In the genomic region with DNA sequence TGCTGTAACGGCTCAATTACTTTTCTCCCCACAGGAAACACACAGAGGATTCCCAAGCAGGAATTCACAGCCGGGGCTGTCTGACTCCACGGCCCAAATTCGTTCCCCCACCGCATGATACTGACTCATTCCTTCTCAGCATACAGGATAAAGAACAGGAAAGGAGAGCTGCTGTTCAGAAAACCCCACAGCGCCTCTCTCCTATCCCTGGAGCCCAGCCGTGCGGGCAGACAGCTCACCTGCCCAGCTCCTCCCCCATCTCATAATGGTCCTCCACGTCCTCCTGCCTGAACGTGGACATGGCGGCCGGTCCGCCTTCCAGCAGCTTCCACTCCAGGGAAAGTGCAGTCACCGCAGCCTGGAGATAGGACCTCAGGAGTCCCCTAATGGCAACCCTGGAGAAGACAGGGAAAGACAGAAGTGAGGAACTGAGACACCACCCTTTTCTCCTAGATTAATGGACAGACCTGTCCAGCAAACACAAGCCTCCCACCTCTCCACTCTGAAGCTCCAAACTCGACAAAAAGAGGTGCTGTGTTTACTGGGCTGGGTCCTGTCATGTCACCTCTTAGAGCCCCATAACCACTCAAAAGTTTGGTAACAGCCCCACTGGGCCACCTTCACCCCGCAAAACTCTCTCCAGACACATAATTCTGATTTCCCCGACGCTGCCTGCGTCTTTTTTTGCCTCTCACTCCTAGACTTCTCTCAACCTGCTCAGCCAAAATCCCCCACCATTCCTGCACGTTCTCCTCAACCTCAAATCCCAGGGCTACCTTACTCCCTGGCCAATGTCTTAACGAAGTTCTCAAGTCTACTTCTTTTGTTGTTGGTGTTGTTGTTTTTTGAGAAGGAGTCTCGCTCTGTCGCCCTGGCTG, we compare ENCODE assay signal across 8 cellular contexts. TPM values are rescaled to one million over a fixed set of nuclear protein-coding genes. Genes with fewer than 3 reads are reported as not detected.
A peak's percentile ranks its signal among the peaks of the same experiment; 100 is the strongest.
DNase-seq lines count a peak whose midpoint lies in the region; ATAC-seq and TF ChIP-seq lines count a peak whose summit lies in the region.

No MANE protein-coding gene starts in this region.

- peaks cover 37% of the 10 kb centered on the region for H4K20me1 ChIP-seq in DND-41 (ENCODE audit: insufficient read depth, low read length)

- no peaks in the 10 kb centered on the region for H3K9me3 Mint-ChIP-seq in chondrocyte (ENCODE audit: low read depth)

- H3K9me3 ChIP-seq in DND-41 (ENCODE audit: insufficient read depth, low read length, severe bottlenecking) (no peaks in the 10 kb centered on the region), lower lobe of right lung (no peaks in the 10 kb centered on the region), upper lobe of right lung (no peaks in the 10 kb centered on the region)

- no peak for DNase-seq in DND-41
- no peak for DNase-seq in NB4 (ENCODE audit: low read depth)
- no peak for DNase-seq in chondrocyte (ENCODE audit: low spot score)
- no peak for DNase-seq in lower lobe of right lung
- DNase-seq in upper lobe of right lung = no peak
- no peak for DNase-seq in NCI-H524 (lab: John Stamatoyannopoulos, UW)

- peaks cover 44% of the 10 kb centered on the region for H3K79me2 ChIP-seq in DND-41 (ENCODE audit: insufficient read depth, low read length)

- H2AFZ ChIP-seq in DND-41 (ENCODE audit: low read depth, low read length) = no peak overlapping the region

- peaks cover 47% of the 10 kb centered on the region for H3K4me1 Mint-ChIP-seq in chondrocyte (ENCODE audit: low read depth)

- peak overlapping the region; percentile 88 for H3K4me3 Mint-ChIP-seq in chondrocyte (ENCODE audit: unreplicated experiment)

- H3K27me3 Mint-ChIP-seq in chondrocyte (ENCODE audit: low read depth) = no peaks in the 10 kb centered on the region

- peak overlapping the region; percentile 79; the same call in 1 of the 2 replicates for H3K27ac ChIP-seq in DND-41 (ENCODE audit: low read length)
- peak overlapping the region; percentile 92 for H3K27ac ChIP-seq in lower lobe of right lung
- H3K27ac ChIP-seq in upper lobe of right lung = peak overlapping the region; percentile 88

- H3K4me2 ChIP-seq in DND-41 (ENCODE audit: insufficient read depth, low read length) = peak overlapping the region; percentile 85

- H3K27ac Mint-ChIP-seq in chondrocyte (ENCODE audit: unreplicated experiment) = peak overlapping the region; percentile 96

- TF ChIP-seq CTCF in DND-41 (IDR thresholded peaks at IDR 0.05; ENCODE audit: borderline replicate concordance, extremely low read depth, low read length, poor library complexity, severe bottlenecking) (no peak), NB4 (IDR thresholded peaks at IDR 0.05; ENCODE audit: low read depth, low read length) (no peak), chondrocyte (IDR thresholded peaks at IDR 0.05) (peak; percentile 66), lower lobe of right lung (IDR thresholded peaks at IDR 0.05) (no peak), upper lobe of right lung (IDR thresholded peaks at IDR 0.05) (no peak)

- peak overlapping the region; percentile 98 to 100; a peak in 3 of 4 replicates for H3K4me3 ChIP-seq in DND-41 (ENCODE audit: low read depth in 1 of 2, low read length in 2 of 2)
- H3K4me3 ChIP-seq in NB4 (ENCODE audit: low read depth, low read length) = peak overlapping the region; percentile 58
- peak overlapping the region; percentile 81 for H3K4me3 ChIP-seq in lower lobe of right lung
- H3K4me3 ChIP-seq in upper lobe of right lung = peak overlapping the region; percentile 80

- H3K4me1 ChIP-seq in DND-41 (ENCODE audit: insufficient read depth, low read length) = peaks cover 26% of the 10 kb centered on the region
- peaks cover 47% of the 10 kb centered on the region for H3K4me1 ChIP-seq in lower lobe of right lung
- peaks cover 47% of the 10 kb centered on the region for H3K4me1 ChIP-seq in upper lobe of right lung

- no peaks in the 10 kb centered on the region for H3K27me3 ChIP-seq in DND-41 (ENCODE audit: insufficient read depth, low read length, poor library complexity)
- no peaks in the 10 kb centered on the region for H3K27me3 ChIP-seq in lower lobe of right lung (ENCODE audit: low read depth)
- H3K27me3 ChIP-seq in upper lobe of right lung = no peaks in the 10 kb centered on the region

- intact Hi-C loops in lower lobe of right lung (cut with DNase I) (no loop called here), upper lobe of right lung (cut with DNase I) (no loop called here)

- H3K36me3 ChIP-seq in DND-41 (ENCODE audit: insufficient read depth, low read length) (peaks cover 39% of the 10 kb centered on the region), lower lobe of right lung (peaks cover 38% of the 10 kb centered on the region), upper lobe of right lung (peaks cover 26% of the 10 kb centered on the region)

- no peak for TF ChIP-seq POLR2A in NB4 (IDR thresholded peaks at IDR 0.05; ENCODE audit: extremely low read depth, insufficient read length)

- H3K36me3 Mint-ChIP-seq in chondrocyte (ENCODE audit: low read depth) = peaks cover 12% of the 10 kb centered on the region

- peak overlapping the region; percentile 92 for H3K9ac ChIP-seq in DND-41 (ENCODE audit: low read depth, low read length)

- ATAC-seq in DND-41 (ENCODE audit: insufficient read depth, low read depth) = no peak
- peak in 1 of 2 donors; percentile 11 for ATAC-seq in lower lobe of right lung
- peak; percentile 0 for ATAC-seq in upper lobe of right lung
- no peak for ATAC-seq in GM19455 (IDR thresholded peaks at IDR 0.05; ENCODE audit: unreplicated experiment)
- no peak for ATAC-seq in HG03342 (IDR thresholded peaks at IDR 0.05; ENCODE audit: unreplicated experiment)

RNA-seq across cellular contexts. Expression of a gene that starts 1.2 kb away (rescaled TPM):
- total RNA-seq in chondrocyte = 131 to 185 TPM (median 170 TPM) in 3 replicates
- total RNA-seq in lower lobe of right lung = 50.5 TPM
- total RNA-seq in upper lobe of right lung = 70.7 TPM

RNA-seq across cellular contexts. Expression of a gene that starts 15.6 kb away (rescaled TPM):
- 2,036 to 2,432 TPM (median 2,370 TPM) in 3 replicates for total RNA-seq in chondrocyte
- 1,984 TPM for total RNA-seq in lower lobe of right lung
- total RNA-seq in upper lobe of right lung = 1,960 TPM

RNA-seq across cellular contexts. Expression of a gene that starts 36.8 kb away (rescaled TPM):
- total RNA-seq in chondrocyte (not detected in 3 replicates), lower lobe of right lung (not detected), upper lobe of right lung (1.6 TPM)

RNA-seq across cellular contexts. Expression of a gene that starts 37.9 kb away (rescaled TPM):
- 26.3 to 29.7 TPM (median 26.7 TPM) in 3 replicates for total RNA-seq in chondrocyte
- total RNA-seq in lower lobe of right lung = 27.6 TPM
- 25.4 TPM for total RNA-seq in upper lobe of right lung
